Comparison of ENCODE assay signal across 17 cellular contexts in genomic region chr17:44941712-44942331, GRCh38. TPM values are rescaled to one million over a fixed set of nuclear protein-coding genes. Genes with fewer than 3 reads are reported as not detected.
DNase-seq lines count a peak whose midpoint lies in the region; ATAC-seq, FAIRE-seq and TF ChIP-seq lines count a peak whose summit lies in the region.
"Had no signal": no experiment of that assay in that cellular context is flagged by ENCODE, and none has a peak within 500 bp of the region (broad histone marks: within the 10 kb centered on the region; RNA-seq: fewer than 3 reads in every experiment).

No MANE protein-coding gene starts in this region.

- peak overlapping the region; percentile 73 for H3K27ac Mint-ChIP-seq in HFFc6
- H3K27ac Mint-ChIP-seq in progenitor cell of endocrine pancreas = no peak overlapping the region
- H3K27ac Mint-ChIP-seq: activated naive CD8-positive, alpha-beta T cell treated with anti-CD3 and anti-CD28 coated beads for 36 hours had no signal

- no peaks in the 10 kb centered on the region for H4K20me1 ChIP-seq in GM12878 (ENCODE audit: control insufficient read depth, insufficient read depth)

- in situ Hi-C loops in GM12878 (cut with MboI) = no loop called here

- no peak for TF ChIP-seq RAD21 in GM12878 (IDR thresholded peaks at IDR 0.05; ENCODE audit: insufficient read depth, low read depth, low read length)

- H3K79me1 ChIP-seq in mesendoderm (ENCODE audit: low read length) = peaks cover 11% of the 10 kb centered on the region

- POLR2A ChIA-PET in GM12878 (lab: Charles Lee) = interaction anchor here (1.0 kb wide), 1 partner anchor 43 kb away, joined by 3 read pairs; the partner anchor contains the start of gene EFTUD2

- no peak overlapping the region for H2AK5ac ChIP-seq in mesendoderm (ENCODE audit: low read length)

- intact Hi-C loops in GM12878 (cut with micrococcal nuclease; ENCODE audit: unreplicated experiment) = no loop called here

- H3K4me3 ChIP-seq in GM12878 (no peak overlapping the region), mesendoderm (ENCODE audit: low read length) (no peak overlapping the region)
- H3K4me3 ChIP-seq: heart left ventricle, MG63, SJCRH30 had no signal

- TF ChIP-seq CTCF in HFFc6 (IDR thresholded peaks at IDR 0.05) = no peak
- no peak for TF ChIP-seq CTCF in GM12878 (IDR thresholded peaks at IDR 0.05 in 2 of 3, conservative IDR thresholded peaks at IDR 0.05 in 1 of 3; ENCODE audit: control insufficient read depth in 2 of 3, extremely low read depth in 1 of 3, insufficient read depth in 1 of 3, low read depth in 3 of 3, low read length in 3 of 3)
- TF ChIP-seq CTCF in progenitor cell of endocrine pancreas (IDR thresholded peaks at IDR 0.05; ENCODE audit: unreplicated experiment) = no peak

- H3K4me1 Mint-ChIP-seq in HFFc6 (ENCODE audit: low read depth) (peaks cover 56% of the 10 kb centered on the region), progenitor cell of endocrine pancreas (ENCODE audit: low read depth) (peaks cover 15% of the 10 kb centered on the region)

- peak overlapping the region; percentile 57 for H3K23ac ChIP-seq in mesendoderm (ENCODE audit: low read length)

- H2BK15ac ChIP-seq in mesendoderm (replicated peaks; ENCODE audit: low read depth) = no peak overlapping the region

- TF ChIP-seq POLR2A in GM12878 (IDR thresholded peaks at IDR 0.05; ENCODE audit: low read depth, low read length) = no peak

- no peak overlapping the region for H2BK5ac ChIP-seq in mesendoderm (ENCODE audit: low read length)

- H3K79me2 ChIP-seq in GM12878 (ENCODE audit: control insufficient read depth, insufficient read depth, low read length) = peaks cover 71% of the 10 kb centered on the region
- H3K79me2 ChIP-seq in mesendoderm (ENCODE audit: control insufficient read depth, insufficient read depth, low read length) = peaks cover 35% of the 10 kb centered on the region

- 88% methylated on average over 9 of the region's 9 CpGs for WGBS in GM12878 (ENCODE audit: insufficient coverage, insufficient replicate concordance, low lambda C conversion rate, missing lambda C conversion rate)
- no CpG with 5 or more reads among the region's 9 CpGs for whole genome bisulfite sequencing in mesendoderm (ENCODE audit: extremely low coverage, insufficient coverage, low lambda C conversion rate)

- no peak overlapping the region for H3K18ac ChIP-seq in mesendoderm (ENCODE audit: low read length)

- H3K36me3 Mint-ChIP-seq in HFFc6 (ENCODE audit: low read depth) = peaks cover 38% of the 10 kb centered on the region
- H3K36me3 Mint-ChIP-seq in progenitor cell of endocrine pancreas (ENCODE audit: insufficient read depth) = peaks cover 12% of the 10 kb centered on the region

- CTCF ChIA-PET in GM12878 (lab: Yijun Ruan, JAX) = interaction anchor here (0.6 to 1.8 kb wide), 4 partner anchors 21 to 157 kb away, joined by 3 to 6 read pairs (median 3); no protein-coding TSS in a partner anchor

- H3K4me3 Mint-ChIP-seq in HFFc6 = peak overlapping the region; percentile 25
- no peak overlapping the region for H3K4me3 Mint-ChIP-seq in progenitor cell of endocrine pancreas (ENCODE audit: low read depth)
- H3K4me3 Mint-ChIP-seq: activated naive CD8-positive, alpha-beta T cell treated with anti-CD3 and anti-CD28 coated beads for 36 hours had no signal

- no peak overlapping the region for H4K5ac ChIP-seq in mesendoderm (ENCODE audit: low read length)

- no peaks in the 10 kb centered on the region; the same call in 1 of the 2 replicates for H3K27me3 Mint-ChIP-seq in HFFc6 (ENCODE audit: insufficient read depth)
- H3K27me3 Mint-ChIP-seq in progenitor cell of endocrine pancreas = no peaks in the 10 kb centered on the region

- H3K36me3 ChIP-seq in GM12878 (ENCODE audit: control insufficient read depth in 2 of 2, insufficient read depth in 2 of 2, low read length in 1 of 2) (no peaks in the 10 kb centered on the region; a peak in 4 of 4 replicates), mesendoderm (ENCODE audit: control insufficient read depth, insufficient read depth, low read length) (no peaks in the 10 kb centered on the region)
- H3K36me3 ChIP-seq: heart left ventricle had no signal

- no peak overlapping the region for H2BK120ac ChIP-seq in mesendoderm (ENCODE audit: low read depth, low read length)

- no peak overlapping the region for H4K8ac ChIP-seq in mesendoderm (ENCODE audit: low read depth, low read length)

- H2AFZ ChIP-seq in GM12878 (ENCODE audit: control insufficient read depth, low read depth, low read length) = peak overlapping the region; percentile 50

- H3K27me3 ChIP-seq in GM12878 (replicated peaks in 1 of 2; ENCODE audit: control insufficient read depth in 2 of 2, insufficient read depth in 2 of 2, low read length in 1 of 2) = no peaks in the 10 kb centered on the region
- no peaks in the 10 kb centered on the region for H3K27me3 ChIP-seq in mesendoderm (ENCODE audit: insufficient read depth, low read length, poor library complexity)
- H3K27me3 ChIP-seq: heart left ventricle, MG63, SJCRH30 had no signal

- H3K4me1 ChIP-seq in GM12878 (ENCODE audit: control insufficient read depth, insufficient read depth, low read length) (no peaks in the 10 kb centered on the region), mesendoderm (ENCODE audit: control insufficient read depth, low read depth, low read length) (no peaks in the 10 kb centered on the region)

- FAIRE-seq in GM12878 (lab: Jason Lieb, UNC) = no peak
- FAIRE-seq: GM12892 had no signal

- SMC1A ChIA-PET in GM12878 (lab: Charles Lee; ENCODE audit: uncharacterized antibody, unreplicated experiment) = interaction anchor here (0.6 to 1.8 kb wide), 3 partner anchors 21 to 162 kb away, joined by 3 to 9 read pairs (median 3); no protein-coding TSS in a partner anchor

- H3K27ac ChIP-seq in GM12878 (ENCODE audit: control insufficient read depth, insufficient read depth) (no peak overlapping the region; the same call in 1 of the 2 replicates), mesendoderm (ENCODE audit: low read depth, low read length) (no peak overlapping the region)
- H3K27ac ChIP-seq: heart left ventricle, SJCRH30 had no signal

- ATAC-seq in GM12878 = peak; percentile 72
- no peak for ATAC-seq in GM21619 (IDR thresholded peaks at IDR 0.05; ENCODE audit: unreplicated experiment)

- DNase-seq in COLO829 (ENCODE audit: low spot score) = peak; percentile 56
- peak; percentile 12 for DNase-seq in HFFc6
- no peak for DNase-seq in GM12878 (ENCODE audit: low read depth, low spot score)
- DNase-seq in mesendoderm = no peak
- no peak for DNase-seq in stimulated activated CD4-positive, alpha-beta T cell treated with anti-CD3 and anti-CD28 coated beads, Interleukin-4, amount 100 ng/mL, for 1 hour
- DNase-seq in NCI-H526 (lab: John Stamatoyannopoulos, UW) = no peak
- DNase-seq in progenitor cell of endocrine pancreas (ENCODE audit: low spot score, unreplicated experiment) = no peak
- DNase-seq: activated CD4-positive, alpha-beta T cell treated with anti-CD3 and anti-CD28 coated beads for 48 hours; activated naive CD8-positive, alpha-beta T cell treated with anti-CD3 and anti-CD28 coated beads for 36 hours; DMS153; heart left ventricle; MG63; NCI-H345; SJCRH30; substantia nigra had no signal

- H3K4ac ChIP-seq in mesendoderm (ENCODE audit: low read depth, low read length) = no peak overlapping the region

- BruUV-seq in GM12878 (replicated peaks; lab: Mats Ljungman, UMichigan) = no TSS peak

- H3K9me3 Mint-ChIP-seq in HFFc6 (peaks cover 5% of the 10 kb centered on the region), progenitor cell of endocrine pancreas (ENCODE audit: low read depth) (no peaks in the 10 kb centered on the region)

- TF ChIP-seq EP300 in GM12878 (IDR thresholded peaks at IDR 0.05; ENCODE audit: borderline replicate concordance in 1 of 2, control insufficient read depth in 1 of 2, low read depth in 2 of 2, low read length in 2 of 2) = no peak

- H3K4me2 ChIP-seq in GM12878 (ENCODE audit: control insufficient read depth, insufficient read depth) (peak overlapping the region; percentile 31), mesendoderm (ENCODE audit: low read length) (no peak overlapping the region)

- H3K56ac ChIP-seq in mesendoderm (ENCODE audit: low read length) = no peak overlapping the region

- H3K9me3 ChIP-seq in GM12878 (replicated peaks; ENCODE audit: control insufficient read depth, insufficient read depth, low read length) = no peaks in the 10 kb centered on the region; the same call in 1 of the 3 replicates
- H3K9me3 ChIP-seq: SJCRH30 had no signal

- H3K9ac ChIP-seq in GM12878 (ENCODE audit: control insufficient read depth, insufficient read depth, low read length) (no peak overlapping the region), mesendoderm (ENCODE audit: low read length) (no peak overlapping the region)

- RAD21 ChIA-PET in GM12878 (lab: Charles Lee; ENCODE audit: unreplicated experiment) = interaction anchor here (0.7 to 2.0 kb wide), 4 partner anchors 22 to 220 kb away, joined by 3 to 7 read pairs (median 4); partner anchors contain the start of genes ACBD4, EFTUD2 and HEXIM2

RNA-seq across cellular contexts. Expression of gene KIF18B, which starts 5.8 kb away (rescaled TPM):
- 10 to 100 TPM; 11.4 to 25.6 (median 24.1) TPM for total RNA-seq in HFFc6 (2021; fragmentation: NEBNext Ultra II Directional; extraction: Animal tissue kit (Norgen Biotek cat#: 25700))
- 15.4 and 21.6 TPM in 2 replicates for total RNA-seq in GM12878 (2013; cell fraction: nucleolus; rRNA removed)
- total RNA-seq in GM12878 (2014; rRNA removed) (10.6 and 12.0 TPM in 2 replicates), GM12878 (2014; rRNA removed; fragmentation: Illumina TruSeq; extraction: Trizol) (9.2 and 10.3 TPM in 2 replicates), GM12878 (2021) (39.4 and 44.4 TPM in 2 replicates), progenitor cell of endocrine pancreas (27.7 and 32.2 TPM in 2 replicates)
- 5.8 TPM for polyA plus RNA-seq in GM12878 (2011; ENCODE audit: low read depth)
- polyA plus RNA-seq in GM12878 (2011; rRNA removed) (14.2 and 28.6 TPM in 2 replicates), GM12878 (2014; fragmentation: Illumina TruSeq; extraction: Trizol) (11.9 and 22.0 TPM in 2 replicates), GM12878 (2014; fragmentation: Nextera tagmentation; extraction: Ambion mirVana) (1 to 10 TPM; 2.8 to 3.1 TPM), GM12878 (2014; rRNA removed) (44.7 and 46.2 TPM in 2 replicates), GM12878 (2016; fragmentation: Nextera tagmentation; extraction: Ambion mirVana) (10 to 100 TPM; 20.4 to 20.5 TPM)
- 26.3 and 33.9 TPM in 2 replicates for polyA plus RNA-seq in GM12878 (2011; cell fraction: cytosol; rRNA removed)
- polyA plus RNA-seq in GM12878 (2011; cell fraction: nucleus; rRNA removed) = 116 and 176 TPM in 2 replicates
- 10.5 and 11.3 TPM in 2 replicates for polyA plus RNA-seq in GM12878 (2012)
- 27.9 and 34.2 TPM in 2 replicates for polyA minus RNA-seq in GM12878 (2011; rRNA and poly(A)+ RNA removed)
- polyA minus RNA-seq in GM12878 (2011; cell fraction: cytosol; rRNA and poly(A)+ RNA removed) = 16.8 and 18.3 TPM in 2 replicates
- 28.7 and 55.6 TPM in 2 replicates for polyA minus RNA-seq in GM12878 (2011; cell fraction: nucleus; rRNA and poly(A)+ RNA removed)
- polyA plus RNA-seq in mesendoderm (2013, experiment 1 of 2) = 23.3 TPM
- polyA plus RNA-seq in mesendoderm (2013, experiment 2 of 2) = 23.0 TPM

RNA-seq across cellular contexts. Expression of gene C1QL1, which starts 26.3 kb away (rescaled TPM):
- total RNA-seq in HFFc6 (2021; fragmentation: NEBNext Ultra II Directional; extraction: Animal tissue kit (Norgen Biotek cat#: 25700)) = under 1 TPM in 5 of 6 experiments, not detected in 1; 0.19 to 0.36 (median 0.25) TPM
- total RNA-seq in GM12878 (2013; cell fraction: nucleolus; rRNA removed) = not detected in 2 replicates
- total RNA-seq in GM12878 (2014; rRNA removed) = not detected in 2 replicates
- not detected in 2 replicates for total RNA-seq in GM12878 (2014; rRNA removed; fragmentation: Illumina TruSeq; extraction: Trizol)
- not detected in 2 replicates for total RNA-seq in GM12878 (2021)
- polyA plus RNA-seq in GM12878 (2011; ENCODE audit: low read depth) = not detected
- not detected in 2 replicates for polyA plus RNA-seq in GM12878 (2011; rRNA removed)
- polyA plus RNA-seq in GM12878 (2011; cell fraction: cytosol; rRNA removed) = not detected in 2 replicates
- not detected in 2 replicates for polyA plus RNA-seq in GM12878 (2011; cell fraction: nucleus; rRNA removed)
- 0.11 TPM in 1 of 2 replicates, not detected in the other for polyA plus RNA-seq in GM12878 (2012)
- polyA plus RNA-seq in GM12878 (2014; fragmentation: Illumina TruSeq; extraction: Trizol) = not detected in 2 replicates
- not detected for polyA plus RNA-seq in GM12878 (2014; fragmentation: Nextera tagmentation; extraction: Ambion mirVana)
- not detected in 2 replicates for polyA plus RNA-seq in GM12878 (2014; rRNA removed)
- polyA plus RNA-seq in GM12878 (2016; fragmentation: Nextera tagmentation; extraction: Ambion mirVana) = not detected
- polyA minus RNA-seq in GM12878 (2011; rRNA and poly(A)+ RNA removed) = not detected in 2 replicates
- not detected in 2 replicates for polyA minus RNA-seq in GM12878 (2011; cell fraction: cytosol; rRNA and poly(A)+ RNA removed)
- polyA minus RNA-seq in GM12878 (2011; cell fraction: nucleus; rRNA and poly(A)+ RNA removed) = not detected in 2 replicates
- 3.5 TPM for polyA plus RNA-seq in mesendoderm (2013, experiment 1 of 2)
- 3.5 TPM for polyA plus RNA-seq in mesendoderm (2013, experiment 2 of 2)
- total RNA-seq in progenitor cell of endocrine pancreas = 36.2 and 37.0 TPM in 2 replicates
- total RNA-seq: activated naive CD8-positive, alpha-beta T cell treated with anti-CD3 and anti-CD28 coated beads for 36 hours had no signal

RNA-seq across cellular contexts. Expression of gene GFAP, which starts 26.5 kb away (rescaled TPM):
- not detected for total RNA-seq in HFFc6 (2021; fragmentation: NEBNext Ultra II Directional; extraction: Animal tissue kit (Norgen Biotek cat#: 25700))
- not detected in 2 replicates for total RNA-seq in GM12878 (2013; cell fraction: nucleolus; rRNA removed)
- total RNA-seq in GM12878 (2014; rRNA removed) (not detected in 2 replicates), GM12878 (2014; rRNA removed; fragmentation: Illumina TruSeq; extraction: Trizol) (not detected in 2 replicates), GM12878 (2021) (not detected in 2 replicates), progenitor cell of endocrine pancreas (not detected in 2 replicates)
- polyA plus RNA-seq in GM12878 (2011; ENCODE audit: low read depth) = not detected
- polyA plus RNA-seq in GM12878 (2011; rRNA removed) (not detected in 2 replicates), GM12878 (2014; fragmentation: Illumina TruSeq; extraction: Trizol) (not detected in 2 replicates), GM12878 (2014; fragmentation: Nextera tagmentation; extraction: Ambion mirVana) (under 1 TPM in 1 of 2 experiments, not detected in 1; 0.04 TPM), GM12878 (2014; rRNA removed) (not detected in 2 replicates), GM12878 (2016; fragmentation: Nextera tagmentation; extraction: Ambion mirVana) (under 1 TPM in 1 of 2 experiments, not detected in 1; 0.25 TPM)
- polyA plus RNA-seq in GM12878 (2011; cell fraction: cytosol; rRNA removed) = not detected in 2 replicates
- polyA plus RNA-seq in GM12878 (2011; cell fraction: nucleus; rRNA removed) = 0.25 TPM in 1 of 2 replicates, not detected in the other
- polyA plus RNA-seq in GM12878 (2012) = 0.04 TPM in 1 of 2 replicates, not detected in the other
- polyA minus RNA-seq in GM12878 (2011; rRNA and poly(A)+ RNA removed) = not detected in 2 replicates
- not detected in 2 replicates for polyA minus RNA-seq in GM12878 (2011; cell fraction: cytosol; rRNA and poly(A)+ RNA removed)
- not detected in 2 replicates for polyA minus RNA-seq in GM12878 (2011; cell fraction: nucleus; rRNA and poly(A)+ RNA removed)
- polyA plus RNA-seq in mesendoderm (2013, experiment 1 of 2) = 0.22 TPM
- polyA plus RNA-seq in mesendoderm (2013, experiment 2 of 2) = 0.27 TPM
- total RNA-seq: activated naive CD8-positive, alpha-beta T cell treated with anti-CD3 and anti-CD28 coated beads for 36 hours had no signal

RNA-seq across cellular contexts. Expression of gene EFTUD2, which starts 42.6 kb away (rescaled TPM):
- total RNA-seq in HFFc6 (2021; fragmentation: NEBNext Ultra II Directional; extraction: Animal tissue kit (Norgen Biotek cat#: 25700)) = 100 to 1,000 TPM; 117 to 129 (median 122) TPM
- total RNA-seq in GM12878 (2013; cell fraction: nucleolus; rRNA removed) = 345 and 489 TPM in 2 replicates
- total RNA-seq in GM12878 (2014; rRNA removed) (92.0 and 98.1 TPM in 2 replicates), GM12878 (2014; rRNA removed; fragmentation: Illumina TruSeq; extraction: Trizol) (115 and 124 TPM in 2 replicates), GM12878 (2021) (154 and 159 TPM in 2 replicates), progenitor cell of endocrine pancreas (127 and 133 TPM in 2 replicates)
- polyA plus RNA-seq in GM12878 (2011; ENCODE audit: low read depth) = 56.9 TPM
- polyA plus RNA-seq in GM12878 (2011; rRNA removed) (198 and 251 TPM in 2 replicates), GM12878 (2014; fragmentation: Illumina TruSeq; extraction: Trizol) (128 and 156 TPM in 2 replicates), GM12878 (2014; fragmentation: Nextera tagmentation; extraction: Ambion mirVana) (10 to 100 TPM; 33.0 to 39.4 TPM), GM12878 (2014; rRNA removed) (114 and 115 TPM in 2 replicates), GM12878 (2016; fragmentation: Nextera tagmentation; extraction: Ambion mirVana) (100 to 1,000 TPM; 157 to 173 TPM)
- polyA plus RNA-seq in GM12878 (2011; cell fraction: cytosol; rRNA removed) = 175 and 183 TPM in 2 replicates
- polyA plus RNA-seq in GM12878 (2011; cell fraction: nucleus; rRNA removed) = 184 and 284 TPM in 2 replicates
- 59.0 and 69.5 TPM in 2 replicates for polyA plus RNA-seq in GM12878 (2012)
- 313 and 326 TPM in 2 replicates for polyA minus RNA-seq in GM12878 (2011; rRNA and poly(A)+ RNA removed)
- 54.5 and 63.2 TPM in 2 replicates for polyA minus RNA-seq in GM12878 (2011; cell fraction: cytosol; rRNA and poly(A)+ RNA removed)
- polyA minus RNA-seq in GM12878 (2011; cell fraction: nucleus; rRNA and poly(A)+ RNA removed) = 75.6 and 112 TPM in 2 replicates
- polyA plus RNA-seq in mesendoderm (2013, experiment 1 of 2) = 95.7 TPM
- 98.4 TPM for polyA plus RNA-seq in mesendoderm (2013, experiment 2 of 2)

Comparison
In these comparisons a context has a peak if more than half of its experiments do, and no peak if none do; other contexts are left out.
1. DNase-seq: peak in COLO829 (single experiment) and HFFc6 (single experiment); none in GM12878 (single experiment), mesendoderm (single experiment), stimulated activated CD4-positive, alpha-beta T cell treated with anti-CD3 and anti-CD28 coated beads, Interleukin-4, amount 100 ng/mL, for 1 hour (single experiment), NCI-H526 (0 of 2) and progenitor cell of endocrine pancreas (single experiment).
2. RNA of gene C1QL1, which starts 26.3 kb away (total RNA-seq): 36.2 to 37.0 TPM in progenitor cell of endocrine pancreas; 0.19 to 0.36 TPM in HFFc6 and not detected in GM12878; every median in the first group is over 10 times any median in the second.